Comparison of ENCODE assay signal across 1 cellular context in genomic region chr1:11681071-11681771, GRCh38.
TF ChIP-seq lines count a peak whose summit lies in the region.

MAD2L2 (minus strand) TSS chr1:11681148; CDS start chr1:11680601, 547 bp downstream.

TF ChIP-seq in K562, 482 proteins besides CTCF, POLR2A, EP300 and RAD21 (continued from another document and continues in another):
- TF ChIP-seq ZBTB11 (CRISPR knock-in tag; IDR thresholded peaks at IDR 0.05) (peak in 2 of 3 experiments; percentile 68 to 89; a peak in 4 of 6 replicates), HES1 (IDR thresholded peaks at IDR 0.05; ENCODE audit: low read depth) (0 out of 2 replicates have a peak, but pooled peaks have one; percentile 42), ZNF511 (CRISPR knock-in tag; IDR thresholded peaks at IDR 0.05) (no peak), ZNF639 (CRISPR knock-in tag; conservative IDR thresholded peaks at IDR 0.05 in 1 of 2, IDR thresholded peaks at IDR 0.05 in 1 of 2) (peak in 1 of 2 experiments; percentile 99; a peak in 2 of 4 replicates), TBP (optimal IDR thresholded peaks at IDR 0.05; ENCODE audit: low read depth, low read length) (peak; percentile 49), CXXC5 (CRISPR knock-in tag; IDR thresholded peaks at IDR 0.05) (peak; percentile 93), YY1 (IDR thresholded peaks at IDR 0.05; ENCODE audit: borderline replicate concordance in 1 of 3, control insufficient read depth in 1 of 3, extremely low read depth in 1 of 3, insufficient read depth in 3 of 3, insufficient read length in 1 of 3, insufficient replicate concordance in 2 of 3, low read depth in 1 of 3, low read length in 2 of 3) (peak in 2 of 3 experiments; percentile 45 to 72), NCOA1 (IDR thresholded peaks at IDR 0.05; ENCODE audit: low read depth) (peak; percentile 79; the same call in 1 of the 2 replicates), CBX1 (IDR thresholded peaks at IDR 0.05; ENCODE audit: low read depth) (peak; percentile 79; the same call in 1 of the 2 replicates), ZMIZ1 (IDR thresholded peaks at IDR 0.05; ENCODE audit: low read depth in 2 of 2, low read length in 2 of 2) (peak in 1 of 2 experiments; percentile 61; a peak in 1 of 4 replicates), PRDM10 (IDR thresholded peaks at IDR 0.05; ENCODE audit: partially characterized antibody) (peak; percentile 95), HCFC1 (IDR thresholded peaks at IDR 0.05; ENCODE audit: low read depth, low read length) (peak; percentile 73), BMI1 (IDR thresholded peaks at IDR 0.05; ENCODE audit: low read length) (no peak), KLF6 (CRISPR knock-in tag; IDR thresholded peaks at IDR 0.05; ENCODE audit: borderline replicate concordance) (0 out of 2 replicates have a peak, but pooled peaks have one; percentile 38), MTF1 (CRISPR knock-in tag; IDR thresholded peaks at IDR 0.05; ENCODE audit: borderline replicate concordance) (no peak), TAF15 (IDR thresholded peaks at IDR 0.05; ENCODE audit: low read depth, low read length) (no peak), KLF16 (IDR thresholded peaks at IDR 0.05) (peak; percentile 98), JUND (IDR thresholded peaks at IDR 0.05; ENCODE audit: borderline replicate concordance, low read depth, low read length) (peak; percentile 57; the same call in 1 of the 2 replicates), JUND (tag; IDR thresholded peaks at IDR 0.05; ENCODE audit: borderline replicate concordance, low read depth, low read length) (peak; percentile 38; the same call in 1 of the 3 replicates), DPF2 (IDR thresholded peaks at IDR 0.05) (peak; percentile 81), MAZ (CRISPR knock-in tag; conservative IDR thresholded peaks at IDR 0.05 in 1 of 2, IDR thresholded peaks at IDR 0.05 in 1 of 2) (peak; percentile 93 to 97), NFIC (IDR thresholded peaks at IDR 0.05) (peak; percentile 37), ETV1 (tag; conservative IDR thresholded peaks at IDR 0.05; ENCODE audit: low read depth) (peak; percentile 72), TSHZ1 (CRISPR knock-in tag; IDR thresholded peaks at IDR 0.05) (no peak), CREB3L1 (IDR thresholded peaks at IDR 0.05; ENCODE audit: borderline replicate concordance, low read depth) (peak; percentile 22; the same call in 1 of the 2 replicates)
